In genomic region chr1:209597496-209597895, GRCh38 we compare ENCODE assay signal across 19 cellular contexts. TPM values are rescaled to one million over a fixed set of nuclear protein-coding genes. Genes with fewer than 3 reads are reported as not detected.
DNase-seq lines count a peak whose midpoint lies in the region; ATAC-seq and TF ChIP-seq lines count a peak whose summit lies in the region.
"Had no signal": no experiment of that assay in that cellular context is flagged by ENCODE, and none has a peak within 500 bp of the region (broad histone marks: within the 10 kb centered on the region; RNA-seq: fewer than 3 reads in every experiment).

No MANE protein-coding gene starts in this region.

- TF ChIP-seq CTCF in mammary epithelial cell (conservative IDR thresholded peaks at IDR 0.05 in 1 of 2, IDR thresholded peaks at IDR 0.05 in 1 of 2; ENCODE audit: extremely low read depth in 1 of 2, insufficient read depth in 1 of 2, low read depth in 1 of 2, low read length in 2 of 2) (no peak), MCF 10A (IDR thresholded peaks at IDR 0.05; ENCODE audit: unreplicated experiment) (no peak), neural progenitor cell (IDR thresholded peaks at IDR 0.05) (no peak)

- H3K36me3 ChIP-seq in mammary epithelial cell (ENCODE audit: insufficient read depth, low read length) = no peaks in the 10 kb centered on the region
- no peaks in the 10 kb centered on the region for H3K36me3 ChIP-seq in neural progenitor cell
- H3K36me3 ChIP-seq: BLaER1 had no signal

- POLR2A ChIA-PET in MCF 10A (lab: Yijun Ruan, JAX) = interaction anchor here (0.6 to 1.7 kb wide), 11 partner anchors 9 to 137 kb away, joined by 3 to 5 read pairs (median 3); no protein-coding TSS in a partner anchor

- in situ Hi-C loops in mammary epithelial cell (cut with MboI; ENCODE audit: low sequenced_read_pairs in 2 of 2) = no loop called here

- DNase-seq in mammary epithelial cell = peak; percentile 58
- DNase-seq in MCF 10A (ENCODE audit: unreplicated experiment) = no peak
- DNase-seq in neural progenitor cell (ENCODE audit: low spot score) = no peak
- no peak for DNase-seq in NCI-H1105 treated with DMSO at 0.1 percent for 48 hours (lab: John Stamatoyannopoulos, UW)
- DNase-seq: AML-193; Caco-2; CD8-positive, alpha-beta memory T cell; DMS79 treated with DMSO at 0.1 percent for 48 hours; EL; GDM1; HCEC 1CT; HFFc6; IMR-90; KBM-7 had no signal

- H3K4me2 ChIP-seq in mammary epithelial cell (ENCODE audit: insufficient read depth, low read depth, low read length) (no peak overlapping the region), neural progenitor cell (no peak overlapping the region)
- H3K4me2 ChIP-seq: BLaER1 had no signal

- H3K36me3 Mint-ChIP-seq in MCF 10A (ENCODE audit: insufficient read depth, unreplicated experiment) (no peaks in the 10 kb centered on the region), neural progenitor cell (peaks cover 2% of the 10 kb centered on the region)
- H3K36me3 Mint-ChIP-seq: CD8-positive, alpha-beta memory T cell had no signal

- H3K27me3 Mint-ChIP-seq in MCF 10A (ENCODE audit: insufficient read depth, unreplicated experiment) = no peaks in the 10 kb centered on the region
- peaks cover 8% of the 10 kb centered on the region for H3K27me3 Mint-ChIP-seq in neural progenitor cell (ENCODE audit: insufficient read depth, low read depth)

- WGBS in mammary epithelial cell (ENCODE audit: low coverage, missing lambda C conversion rate) = 92% methylated on average over 2 of the region's 2 CpGs

- H3K27me3 ChIP-seq in mammary epithelial cell (ENCODE audit: insufficient read depth, low read length) = no peaks in the 10 kb centered on the region
- no peaks in the 10 kb centered on the region for H3K27me3 ChIP-seq in neural progenitor cell
- H3K27me3 ChIP-seq: BLaER1 had no signal

- dilution Hi-C loops in mammary epithelial cell (cut with HindIII; ENCODE audit: low sequenced_read_pairs) = no loop called here

- no peak overlapping the region for H3K9ac ChIP-seq in mammary epithelial cell (ENCODE audit: insufficient read depth, low read length)
- H3K9ac ChIP-seq in neural progenitor cell = no peak overlapping the region
- H3K9ac ChIP-seq: BLaER1 had no signal

- no TSS peak for BruUV-seq in mammary epithelial cell (replicated peaks; lab: Mats Ljungman, UMichigan)
- BruUV-seq in MCF 10A (replicated peaks; lab: Mats Ljungman, UMichigan) = no TSS peak

- H3K79me2 ChIP-seq in mammary epithelial cell (ENCODE audit: insufficient read depth, low read length) = no peaks in the 10 kb centered on the region
- H3K79me2 ChIP-seq in neural progenitor cell (ENCODE audit: low read depth) = no peaks in the 10 kb centered on the region

- H3K27ac Mint-ChIP-seq in MCF 10A (ENCODE audit: low read depth, unreplicated experiment) (no peak overlapping the region), neural progenitor cell (no peak overlapping the region)
- H3K27ac Mint-ChIP-seq: CD8-positive, alpha-beta memory T cell; HFFc6 had no signal

- intact Hi-C loops in mammary epithelial cell (cut with micrococcal nuclease) = no loop called here
- intact Hi-C loops in MCF 10A (cut with micrococcal nuclease) = no loop called here

- H3K9me3 Mint-ChIP-seq in MCF 10A (ENCODE audit: unreplicated experiment) = no peaks in the 10 kb centered on the region
- no peaks in the 10 kb centered on the region for H3K9me3 Mint-ChIP-seq in neural progenitor cell
- H3K9me3 Mint-ChIP-seq: CD8-positive, alpha-beta memory T cell; HFFc6 had no signal

- CTCF ChIA-PET in mammary epithelial cell (lab: Charles Lee; ENCODE audit: low non-redundant PET) (no interaction called here), MCF 10A (lab: Yijun Ruan, JAX) (interaction anchor here (0.6 to 14.8 kb wide), 15 partner anchors 10 to 152 kb away, joined by 3 to 207 read pairs (median 6); partner anchors contain the start of genes CAMK1G, HSD11B1, LAMB3 and TRAF3IP3)

- H3K4me3 Mint-ChIP-seq in MCF 10A (ENCODE audit: unreplicated experiment) (no peak overlapping the region), neural progenitor cell (no peak overlapping the region)
- H3K4me3 Mint-ChIP-seq: CD8-positive, alpha-beta memory T cell; HFFc6 had no signal

- no peak overlapping the region for H3K4me3 ChIP-seq in mammary epithelial cell (replicated peaks in 1 of 3; ENCODE audit: insufficient read depth in 1 of 3, low read depth in 2 of 3, low read length in 3 of 3)
- no peak overlapping the region for H3K4me3 ChIP-seq in neural progenitor cell
- H3K4me3 ChIP-seq: BLaER1 had no signal

- H3F3A ChIP-seq in neural progenitor cell (ENCODE audit: low read depth) = no peaks in the 10 kb centered on the region

- H3K4me1 ChIP-seq in mammary epithelial cell (ENCODE audit: insufficient read depth, low read length) (no peaks in the 10 kb centered on the region), neural progenitor cell (no peaks in the 10 kb centered on the region)
- H3K4me1 ChIP-seq: BLaER1, Caco-2 had no signal

- peaks cover 6% of the 10 kb centered on the region for H3K4me1 Mint-ChIP-seq in MCF 10A (ENCODE audit: insufficient read depth, unreplicated experiment)
- H3K4me1 Mint-ChIP-seq in neural progenitor cell = no peaks in the 10 kb centered on the region
- H3K4me1 Mint-ChIP-seq: CD8-positive, alpha-beta memory T cell had no signal

- peak; percentile 41 for ATAC-seq in esophagus mucosa
- ATAC-seq in GM19397 (IDR thresholded peaks at IDR 0.05; ENCODE audit: unreplicated experiment) = no peak

- H3K27ac ChIP-seq in mammary epithelial cell (ENCODE audit: insufficient read depth, low read depth, low read length) (no peak overlapping the region), neural progenitor cell (no peak overlapping the region)
- H3K27ac ChIP-seq: BLaER1 had no signal

- H2AFZ ChIP-seq in mammary epithelial cell (ENCODE audit: low read depth, low read length) = no peak overlapping the region
- no peak overlapping the region for H2AFZ ChIP-seq in neural progenitor cell (replicated peaks)

- H3K9me3 ChIP-seq in mammary epithelial cell (replicated peaks; ENCODE audit: insufficient read depth, low read length) (no peaks in the 10 kb centered on the region), neural progenitor cell (ENCODE audit: low read depth) (no peaks in the 10 kb centered on the region)
- H3K9me3 ChIP-seq: BLaER1, Caco-2 had no signal

- H4K20me1 ChIP-seq in mammary epithelial cell (ENCODE audit: insufficient read depth, low read length) (no peaks in the 10 kb centered on the region), neural progenitor cell (ENCODE audit: low read depth) (no peaks in the 10 kb centered on the region)
- H4K20me1 ChIP-seq: BLaER1 had no signal

TF ChIP-seq in PFSK-1, 5 proteins besides CTCF, POLR2A, EP300 and RAD21:
- TF ChIP-seq SIN3A (IDR thresholded peaks at IDR 0.05; ENCODE audit: borderline replicate concordance, insufficient read depth, low read length) (peak; percentile 74; the same call in 1 of the 2 replicates), REST (IDR thresholded peaks at IDR 0.05; ENCODE audit: insufficient read depth in 1 of 2, low read depth in 2 of 2, low read length in 2 of 2) (no peak)

RNA-seq across cellular contexts. Expression of gene CAMK1G, which starts 14.0 kb away (rescaled TPM):
- total RNA-seq in mammary epithelial cell (not detected), MCF 10A (2022) (not detected in 2 replicates), esophagus mucosa (not detected), neural progenitor cell (ENCODE audit: low replicate concordance) (3.6 and 4.3 TPM in 2 replicates)
- polyA plus RNA-seq in mammary epithelial cell = not detected
- not detected for polyA minus RNA-seq in mammary epithelial cell
- polyA plus RNA-seq in PFSK-1 (2012; ENCODE audit: insufficient read length, low read depth) = 35.2 TPM
- total RNA-seq: Caco-2; CD8-positive, alpha-beta memory T cell; H4 had no signal
- polyA plus RNA-seq: CD8-positive, alpha-beta memory T cell had no signal

RNA-seq across cellular contexts. Expression of gene LAMB3, which starts 54.7 kb away (rescaled TPM):
- total RNA-seq in mammary epithelial cell = 1,000 to 10,000 TPM in 1 of 2 donors, 100 to 1,000 TPM in 1; 920 to 2,749 TPM
- 1,283 TPM for polyA plus RNA-seq in mammary epithelial cell
- polyA minus RNA-seq in mammary epithelial cell = 1,625 TPM
- 999 and 1,572 TPM in 2 replicates for total RNA-seq in MCF 10A (2022)
- polyA plus RNA-seq in PFSK-1 (2012; ENCODE audit: insufficient read length, low read depth) = 8.7 TPM
- 76.7 TPM for total RNA-seq in esophagus mucosa
- total RNA-seq in neural progenitor cell (ENCODE audit: low replicate concordance) = 0.19 TPM in 1 of 2 replicates, not detected in the other

Comparison
In these comparisons a context has a peak if more than half of its experiments do, and no peak if none do; other contexts are left out.
1. RNA of gene LAMB3, which starts 54.7 kb away (total RNA-seq): 920 to 2,749 TPM in mammary epithelial cell, 999 to 1,572 TPM in MCF 10A and 76.7 TPM in esophagus mucosa (single experiment); 0.19 TPM in neural progenitor cell; every median in the first group is over 10 times any median in the second.